Comparison of ENCODE assay signal across 11 cellular contexts in the genomic region with DNA sequence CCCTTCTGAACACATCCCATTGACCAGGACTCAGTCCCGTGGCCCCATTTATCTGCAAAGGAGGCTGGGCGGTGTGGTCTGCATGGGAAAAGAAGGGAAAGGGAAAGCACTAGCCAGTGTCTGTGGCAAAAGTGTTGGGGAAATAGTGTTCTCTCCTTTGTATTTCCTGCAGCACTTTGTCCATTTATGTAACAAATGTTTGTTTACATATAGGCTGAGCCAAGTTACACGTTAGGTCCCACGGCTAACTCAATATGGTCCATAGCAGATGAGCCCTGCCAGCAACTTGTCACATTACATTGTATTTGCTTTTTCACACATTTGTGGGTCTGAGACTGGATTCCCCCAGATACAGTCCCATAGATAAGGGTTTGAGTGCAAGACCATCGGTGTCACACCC.
"Had no signal": no experiment of that assay in that cellular context is flagged by ENCODE, and none has a peak within 500 bp of the region (broad histone marks: within the 10 kb centered on the region; RNA-seq: fewer than 3 reads in every experiment).

No MANE protein-coding gene starts in this region.

- H3K9ac ChIP-seq: GM23248 had no signal

- H3K4me3 ChIP-seq: GM23248, GM23338, HAP-1 had no signal

- ATAC-seq: GM23338, HCT116 had no signal

- H3K27ac ChIP-seq: GM23248 had no signal

- H3K4me1 ChIP-seq: HAP-1 had no signal

- FAIRE-seq: H1, H54 had no signal

- DNase-seq: GM23248, GOT3, H7, H9, HCEC 1CT, HFFc6 had no signal

- H3K9me3 ChIP-seq: HAP-1 had no signal

- H3K4me2 ChIP-seq: GM23338 had no signal

- H3K36me3 ChIP-seq: HAP-1 had no signal

- H2AFZ ChIP-seq: GM23248, GM23338 had no signal
